ENCODE assay signal across 8 cellular contexts in genomic region chr14:106442857-106443256, GRCh38.
DNase-seq lines count a peak whose midpoint lies in the region; ATAC-seq and TF ChIP-seq lines count a peak whose summit lies in the region.

No MANE protein-coding gene starts in this region.

- peak; percentile 33 for TF ChIP-seq CTCF in NB4 (IDR thresholded peaks at IDR 0.05; ENCODE audit: low read depth, low read length)

- intact Hi-C loops in left cardiac atrium (cut with DNase I), result no loop called here

- peak; percentile 37 for DNase-seq in Daoy (ENCODE audit: low read depth)
- DNase-seq in NB4 (ENCODE audit: low read depth), result peak; percentile 8
- DNase-seq in activated CD8-positive, alpha-beta memory T cell treated with anti-CD3 and anti-CD28 coated beads, Interleukin-2, amount 50 U/mL, for 48 hours, result peak; percentile 71
- DNase-seq in stimulated activated CD4-positive, alpha-beta T cell treated with anti-CD3 and anti-CD28 coated beads, Interleukin-15, amount 100 ng/mL, for 48 hours (ENCODE audit: low read depth in 2 of 2), result peak; percentile 18 to 33
- DNase-seq in NCI-H1092 (lab: John Stamatoyannopoulos, UW), result no peak
- DNase-seq in NCI-H2171 (lab: John Stamatoyannopoulos, UW), result no peak
- no peak for DNase-seq in left cardiac atrium

- H3K4me3 ChIP-seq in NB4 (ENCODE audit: low read depth, low read length), result no peak overlapping the region

- no peak for TF ChIP-seq POLR2A in NB4 (IDR thresholded peaks at IDR 0.05; ENCODE audit: extremely low read depth, insufficient read length)

- no peak for ATAC-seq in HG03571 (IDR thresholded peaks at IDR 0.05; ENCODE audit: unreplicated experiment)
- ATAC-seq in left cardiac atrium, result no peak

Comparison
In these comparisons a context has a peak if more than half of its experiments do, and no peak if none do; other contexts are left out.
1. DNase-seq: peak in Daoy (single experiment), NB4 (single experiment), activated CD8-positive, alpha-beta memory T cell treated with anti-CD3 and anti-CD28 coated beads, Interleukin-2, amount 50 U/mL, for 48 hours (single experiment) and stimulated activated CD4-positive, alpha-beta T cell treated with anti-CD3 and anti-CD28 coated beads, Interleukin-15, amount 100 ng/mL, for 48 hours (2 of 2); none in NCI-H1092 (single experiment), NCI-H2171 (single experiment) and left cardiac atrium (single experiment).